In genomic region chr11:128732471-128733277, GRCh38 we compare ENCODE assay signal across 9 cellular contexts. TPM values are rescaled to one million over a fixed set of nuclear protein-coding genes. Genes with fewer than 3 reads are reported as not detected.
DNase-seq lines count a peak whose midpoint lies in the region; ATAC-seq and TF ChIP-seq lines count a peak whose summit lies in the region.
"Had no signal": no experiment of that assay in that cellular context is flagged by ENCODE, and none has a peak within 500 bp of the region (broad histone marks: within the 10 kb centered on the region; RNA-seq: fewer than 3 reads in every experiment).

No MANE protein-coding gene starts in this region.

- TF ChIP-seq CTCF in WTC11 (IDR thresholded peaks at IDR 0.05): no peak
- TF ChIP-seq CTCF in upper lobe of right lung (IDR thresholded peaks at IDR 0.05): no peak

- peak overlapping the region; percentile 11 for H3K4me3 Mint-ChIP-seq in activated naive CD4-positive, alpha-beta T cell treated with anti-CD3 and anti-CD28 coated beads, Interleukin-2, amount 10 ng/mL, durations not matched to agents 7 days and 5 days
- H3K4me3 Mint-ChIP-seq in WTC11: no peak overlapping the region

- no peak for DNase-seq in activated naive CD4-positive, alpha-beta T cell treated with anti-CD3 and anti-CD28 coated beads, Interleukin-2, amount 10 ng/mL, durations not matched to agents 7 days and 5 days
- DNase-seq in activated naive CD4-positive, alpha-beta T cell (lab: John Stamatoyannopoulos, UW): no peak
- DNase-seq in WTC11 (ENCODE audit: low spot score): no peak
- no peak for DNase-seq in upper lobe of right lung
- DNase-seq in hepatic stellate cell (ENCODE audit: low spot score): no peak
- no peak for DNase-seq in stimulated activated CD4-positive, alpha-beta T cell treated with anti-CD3 and anti-CD28 coated beads, Interleukin-2, amount 100 ng/mL, for 48 hours
- DNase-seq: NCI-H2029 treated with DMSO at 0.1 percent for 48 hours had no signal

- intact Hi-C loops in upper lobe of right lung (cut with DNase I): no loop called here

- CTCF ChIA-PET in activated naive CD4-positive, alpha-beta T cell treated with anti-CD3 and anti-CD28 coated beads, Interleukin-2, amount 10 ng/mL, durations not matched to agents 7 days and 5 days (lab: Charles Lee): interaction anchor here (1.0 to 1.9 kb wide), 2 partner anchors 23 to 25 kb away, joined by 3 to 12 read pairs; no protein-coding TSS in a partner anchor
- CTCF ChIA-PET in WTC11 (lab: Charles Lee): interaction anchor here (1.1 to 1.5 kb wide), 3 partner anchors 23 to 151 kb away, joined by 3 to 9 read pairs (median 3); no protein-coding TSS in a partner anchor

- H3K27me3 Mint-ChIP-seq in activated naive CD4-positive, alpha-beta T cell treated with anti-CD3 and anti-CD28 coated beads, Interleukin-2, amount 10 ng/mL, durations not matched to agents 7 days and 5 days: no peaks in the 10 kb centered on the region
- peaks cover 22% of the 10 kb centered on the region for H3K27me3 Mint-ChIP-seq in WTC11 (ENCODE audit: low read depth)

- H3K4me1 Mint-ChIP-seq in activated naive CD4-positive, alpha-beta T cell treated with anti-CD3 and anti-CD28 coated beads, Interleukin-2, amount 10 ng/mL, durations not matched to agents 7 days and 5 days: peaks cover 100% of the 10 kb centered on the region
- peaks cover 78% of the 10 kb centered on the region for H3K4me1 Mint-ChIP-seq in WTC11

- peaks cover 95% of the 10 kb centered on the region for H3K4me1 ChIP-seq in upper lobe of right lung

- peaks cover 64% of the 10 kb centered on the region for H3K36me3 Mint-ChIP-seq in activated naive CD4-positive, alpha-beta T cell treated with anti-CD3 and anti-CD28 coated beads, Interleukin-2, amount 10 ng/mL, durations not matched to agents 7 days and 5 days
- no peaks in the 10 kb centered on the region for H3K36me3 Mint-ChIP-seq in WTC11

- H3K4me3 ChIP-seq in upper lobe of right lung: no peak overlapping the region

- H3K27me3 ChIP-seq in upper lobe of right lung: no peaks in the 10 kb centered on the region

- H3K27ac ChIP-seq in upper lobe of right lung: peak overlapping the region; percentile 24

- peaks cover 3% of the 10 kb centered on the region for H3K36me3 ChIP-seq in upper lobe of right lung

- peak overlapping the region; percentile 97 for H3K27ac Mint-ChIP-seq in activated naive CD4-positive, alpha-beta T cell treated with anti-CD3 and anti-CD28 coated beads, Interleukin-2, amount 10 ng/mL, durations not matched to agents 7 days and 5 days
- peak overlapping the region; percentile 2; the same call in 1 of the 2 replicates for H3K27ac Mint-ChIP-seq in WTC11

- ATAC-seq in HG02885 (IDR thresholded peaks at IDR 0.05; ENCODE audit: poor library complexity, unreplicated experiment) (peak; percentile 26), WTC11 (no peak), upper lobe of right lung (no peak), HG03025 (IDR thresholded peaks at IDR 0.05; ENCODE audit: low FRiP score, unreplicated experiment) (no peak)

- no peaks in the 10 kb centered on the region for H3K9me3 ChIP-seq in upper lobe of right lung

- no peaks in the 10 kb centered on the region for H3K9me3 Mint-ChIP-seq in activated naive CD4-positive, alpha-beta T cell treated with anti-CD3 and anti-CD28 coated beads, Interleukin-2, amount 10 ng/mL, durations not matched to agents 7 days and 5 days
- H3K9me3 Mint-ChIP-seq in WTC11: no peaks in the 10 kb centered on the region

- POLR2A ChIA-PET in WTC11 (lab: Charles Lee): interaction anchor here (0.6 kb wide), 1 partner anchor 13 kb away, joined by 4 read pairs; no protein-coding TSS in a partner anchor

TF ChIP-seq in WTC11, 78 proteins besides CTCF, POLR2A, EP300 and RAD21:
- TF ChIP-seq SOX15 (CRISPR knock-in tag; IDR thresholded peaks at IDR 0.05): no peak
- TF ChIP-seq ZNF219 (CRISPR knock-in tag; IDR thresholded peaks at IDR 0.05; ENCODE audit: borderline replicate concordance): no peak
- TF ChIP-seq NR3C1 (CRISPR knock-in tag; conservative IDR thresholded peaks at IDR 0.05; ENCODE audit: low read depth): no peak
- TF ChIP-seq GABPB1 (CRISPR knock-in tag; IDR thresholded peaks at IDR 0.05): no peak
- TF ChIP-seq GTF2I (CRISPR knock-in tag; conservative IDR thresholded peaks at IDR 0.05): no peak
- TF ChIP-seq ZNF425 (CRISPR knock-in tag; conservative IDR thresholded peaks at IDR 0.05): no peak
- no peak for TF ChIP-seq ZNF671 (CRISPR knock-in tag; IDR thresholded peaks at IDR 0.05)
- TF ChIP-seq E2F4 (CRISPR knock-in tag; IDR thresholded peaks at IDR 0.05; ENCODE audit: borderline replicate concordance, low read depth): no peak
- TF ChIP-seq ZNF232 (CRISPR knock-in tag; IDR thresholded peaks at IDR 0.05): no peak
- no peak for TF ChIP-seq CBFB (CRISPR knock-in tag; IDR thresholded peaks at IDR 0.05; ENCODE audit: low read depth)
- TF ChIP-seq ZNF423 (CRISPR knock-in tag; IDR thresholded peaks at IDR 0.05): no peak
- TF ChIP-seq SMAD4 (CRISPR knock-in tag; IDR thresholded peaks at IDR 0.05): no peak
- TF ChIP-seq ATF2 (CRISPR knock-in tag; IDR thresholded peaks at IDR 0.05; ENCODE audit: borderline replicate concordance, low read depth): no peak
- TF ChIP-seq SMAD3 (CRISPR knock-in tag; IDR thresholded peaks at IDR 0.05; ENCODE audit: borderline replicate concordance): no peak
- TF ChIP-seq TP53 (CRISPR knock-in tag; IDR thresholded peaks at IDR 0.05): no peak
- TF ChIP-seq FOXJ3 (CRISPR knock-in tag; IDR thresholded peaks at IDR 0.05; ENCODE audit: borderline replicate concordance): no peak
- TF ChIP-seq TCF7 (CRISPR knock-in tag; IDR thresholded peaks at IDR 0.05; ENCODE audit: low read depth): no peak
- no peak for TF ChIP-seq ZSCAN18 (CRISPR knock-in tag; IDR thresholded peaks at IDR 0.05)
- no peak for TF ChIP-seq USF1 (CRISPR knock-in tag; IDR thresholded peaks at IDR 0.05)
- no peak for TF ChIP-seq PRRX2 (CRISPR knock-in tag; IDR thresholded peaks at IDR 0.05)

RNA-seq across cellular contexts. Expression of gene FLI1, which starts 38.8 kb away (rescaled TPM):
- total RNA-seq in WTC11 (2021) (0.39 to 0.63 TPM (median 0.44 TPM) in 3 replicates), upper lobe of right lung (69.7 TPM)

Comparison
In these comparisons a context has a peak if more than half of its experiments do, and no peak if none do; other contexts are left out.
1. RNA of gene FLI1, which starts 38.8 kb away (total RNA-seq): 69.7 TPM in upper lobe of right lung (single experiment); 0.39 to 0.63 TPM in WTC11; every median in the first group is over 10 times any median in the second.